ENCODE assay signal across 27 cellular contexts in the genomic region with DNA sequence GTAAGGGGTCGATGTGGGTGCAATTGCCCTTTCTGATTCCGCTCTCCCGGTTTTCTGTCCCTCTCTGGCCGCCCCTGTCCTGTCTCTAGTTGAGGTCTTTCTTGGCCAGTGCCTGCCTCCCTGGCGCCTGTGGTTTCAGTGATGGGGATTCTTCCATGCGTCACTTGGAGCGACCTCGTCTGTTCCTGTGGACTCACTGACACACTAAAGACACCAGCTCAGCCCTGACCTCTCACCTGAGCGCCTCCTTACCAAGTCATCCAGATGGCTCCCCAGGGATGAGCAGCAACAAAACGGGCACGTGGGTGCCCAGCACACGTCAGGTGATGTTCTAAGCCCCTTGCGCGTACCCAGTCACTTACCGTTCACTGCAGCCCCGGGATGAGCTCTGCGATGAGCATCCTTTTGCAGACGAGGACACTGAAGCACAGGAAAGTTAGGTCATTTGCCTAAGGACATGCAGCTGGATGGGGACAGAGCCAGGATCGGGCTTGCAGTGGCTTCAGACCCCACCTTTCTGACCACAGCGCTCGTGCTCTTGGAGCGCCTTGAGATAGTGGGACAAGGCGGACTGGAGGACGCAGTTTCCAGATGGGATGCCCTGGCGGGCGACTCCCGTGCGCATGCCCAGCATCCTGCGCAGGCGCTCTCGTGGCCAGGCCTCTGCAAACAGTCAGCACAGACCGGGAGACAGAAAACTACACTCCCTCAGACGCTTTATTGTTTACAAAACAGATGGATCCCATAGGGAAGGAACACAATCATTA. TPM values are rescaled to one million over a fixed set of nuclear protein-coding genes. Genes with fewer than 3 reads are reported as not detected.
DNase-seq lines count a peak whose midpoint lies in the region; ATAC-seq, FAIRE-seq and TF ChIP-seq lines count a peak whose summit lies in the region.
"Had no signal": no experiment of that assay in that cellular context is flagged by ENCODE, and none has a peak within 500 bp of the region (broad histone marks: within the 10 kb centered on the region; RNA-seq: fewer than 3 reads in every experiment).

No MANE protein-coding gene starts in this region.

- H3K27ac ChIP-seq in WERI-Rb-1, result peak overlapping the region; percentile 71
- no peak overlapping the region for H3K27ac ChIP-seq in HepG2 (ENCODE audit: extremely low read length, insufficient read depth, low read length)
- no peak overlapping the region for H3K27ac ChIP-seq in sigmoid colon
- H3K27ac ChIP-seq: BLaER1, colonic mucosa, transverse colon had no signal

- H3K27me3 Mint-ChIP-seq in CD14-positive monocyte (ENCODE audit: low read depth in 3 of 3), result peaks cover 0 to 1% (median 0%) of the 10 kb centered on the region in 3 donors
- H3K27me3 Mint-ChIP-seq: activated CD4-positive, alpha-beta memory T cell treated with anti-CD3 and anti-CD28 coated beads, Interleukin-2, amount 10 ng/mL, durations not matched to agents 7 days and 5 days; activated naive CD4-positive, alpha-beta T cell treated with anti-CD3 and anti-CD28 coated beads, Interleukin-2, amount 50 U/mL, for 24 hours; natural killer cell treated with Interleukin-12 subunit alpha and Interleukin-12 subunit beta and Interleukin-15 and Interleukin-18, amount 100 ng/mL, for 72 hours had no signal

- H3K36me3 ChIP-seq in WERI-Rb-1 (peaks cover 56% of the 10 kb centered on the region), HepG2 (replicated peaks in 1 of 2; ENCODE audit: control insufficient read depth in 1 of 2, insufficient read depth in 2 of 2, low read length in 2 of 2) (peaks cover 15 to 29% of the 10 kb centered on the region in 2 experiments), sigmoid colon (peaks cover 0 to 55% (median 14%) of the 10 kb centered on the region in 4 donors)

- intact Hi-C loops in CD14-positive monocyte (cut with micrococcal nuclease) (no loop called here), HepG2 (cut with micrococcal nuclease; ENCODE audit: unreplicated experiment) (no loop called here), sigmoid colon (cut with DNase I) (no loop called here)

- no peak for FAIRE-seq in HepG2 (lab: Jason Lieb, UNC)
- FAIRE-seq: GM12892, islet of Langerhans had no signal

- no peak overlapping the region for H3K4me2 ChIP-seq in HepG2 (ENCODE audit: low read depth, low read length)
- H3K4me2 ChIP-seq: BLaER1 had no signal

- H3K27me3 ChIP-seq in WERI-Rb-1 (ENCODE audit: insufficient read depth, low read depth, severe bottlenecking), result no peaks in the 10 kb centered on the region
- H3K27me3 ChIP-seq in HepG2 (ENCODE audit: control insufficient read depth in 1 of 2, insufficient read depth in 2 of 2, low read length in 2 of 2), result no peaks in the 10 kb centered on the region
- no peaks in the 10 kb centered on the region for H3K27me3 ChIP-seq in sigmoid colon
- H3K27me3 ChIP-seq: BLaER1, colonic mucosa, transverse colon had no signal

- no peak for TF ChIP-seq EP300 in HepG2 (IDR thresholded peaks at IDR 0.05; ENCODE audit: low read depth in 2 of 2, low read length in 2 of 2)
- TF ChIP-seq EP300 in HepG2 (CRISPR knock-in tag; IDR thresholded peaks at IDR 0.05; ENCODE audit: borderline replicate concordance), result no peak
- no peak for TF ChIP-seq EP300 in sigmoid colon (IDR thresholded peaks at IDR 0.05)

- H3K4me3 ChIP-seq in WERI-Rb-1 (ENCODE audit: low read depth, low read length) (no peak overlapping the region), HepG2 (replicated peaks in 1 of 3; ENCODE audit: insufficient read depth in 1 of 3, low read depth in 2 of 3, low read length in 3 of 3) (no peak overlapping the region), sigmoid colon (no peak overlapping the region)
- H3K4me3 ChIP-seq: BLaER1, colonic mucosa, mucosa of descending colon, transverse colon had no signal

- no peaks in the 10 kb centered on the region for H4K20me1 ChIP-seq in HepG2 (ENCODE audit: insufficient read depth, low read length)

- H3K36me3 Mint-ChIP-seq in CD14-positive monocyte, result peaks cover 47 to 68% of the 10 kb centered on the region in 2 donors
- H3K36me3 Mint-ChIP-seq: activated naive CD4-positive, alpha-beta T cell treated with anti-CD3 and anti-CD28 coated beads, Interleukin-2, amount 50 U/mL, for 24 hours; natural killer cell treated with Interleukin-12 subunit alpha and Interleukin-12 subunit beta and Interleukin-15 and Interleukin-18, amount 100 ng/mL, for 72 hours had no signal

- WGBS in HepG2 (ENCODE audit: low lambda C conversion rate), result 95% methylated on average over 28 of the region's 33 CpGs
- WGBS in sigmoid colon, 2 donors, result 87 to 93% methylated on average over 33 of the region's 33 CpGs

- in situ Hi-C loops in HepG2 (cut with HindIII; ENCODE audit: extremely low pct_ligation_motif_present, low pct_unique_long_range_greater_than_20kb), result no loop called here

- POLR2A ChIA-PET in HepG2 (lab: Yijun Ruan, JAX), result interaction anchor here (2.0 kb wide), 1 partner anchor 12 kb away, joined by 8 read pairs; a partner anchor contains a TSS

- H3K27ac Mint-ChIP-seq in CD14-positive monocyte, result peak overlapping the region in 1 of 7 donors; percentile 5
- H3K27ac Mint-ChIP-seq: activated CD4-positive, alpha-beta memory T cell treated with anti-CD3 and anti-CD28 coated beads, Interleukin-2, amount 10 ng/mL, durations not matched to agents 7 days and 5 days; activated naive CD4-positive, alpha-beta T cell treated with anti-CD3 and anti-CD28 coated beads, Interleukin-2, amount 50 U/mL, for 24 hours; natural killer cell treated with Interleukin-12 subunit alpha and Interleukin-12 subunit beta and Interleukin-15 and Interleukin-18, amount 100 ng/mL, for 72 hours had no signal

- BruUV-seq in HepG2 (replicated peaks; lab: Mats Ljungman, UMichigan), result no TSS peak

- no peak for TF ChIP-seq CTCF in CD14-positive monocyte (IDR thresholded peaks at IDR 0.05)
- TF ChIP-seq CTCF in WERI-Rb-1 (IDR thresholded peaks at IDR 0.05; ENCODE audit: low read depth, low read length), result no peak
- TF ChIP-seq CTCF in HepG2 (CRISPR knock-in tag; IDR thresholded peaks at IDR 0.05), result no peak
- TF ChIP-seq CTCF in sigmoid colon (IDR thresholded peaks at IDR 0.05), result no peak

- no peak overlapping the region for H3K9ac ChIP-seq in HepG2 (ENCODE audit: insufficient read depth, low read depth, low read length)
- H3K9ac ChIP-seq: BLaER1 had no signal

- peaks cover 0 to 2% (median 0%) of the 10 kb centered on the region in 7 donors for H3K9me3 Mint-ChIP-seq in CD14-positive monocyte
- H3K9me3 Mint-ChIP-seq: activated CD4-positive, alpha-beta memory T cell treated with anti-CD3 and anti-CD28 coated beads, Interleukin-2, amount 10 ng/mL, durations not matched to agents 7 days and 5 days; activated naive CD4-positive, alpha-beta T cell treated with anti-CD3 and anti-CD28 coated beads, Interleukin-2, amount 50 U/mL, for 24 hours; natural killer cell treated with Interleukin-12 subunit alpha and Interleukin-12 subunit beta and Interleukin-15 and Interleukin-18, amount 100 ng/mL, for 72 hours had no signal

- no peaks in the 10 kb centered on the region for H3K79me2 ChIP-seq in HepG2 (ENCODE audit: insufficient read depth, low read length)

- H2AFZ ChIP-seq in HepG2 (ENCODE audit: low read length), result no peak overlapping the region

- H3K4me3 Mint-ChIP-seq in CD14-positive monocyte, result no peak overlapping the region
- H3K4me3 Mint-ChIP-seq: activated CD4-positive, alpha-beta memory T cell treated with anti-CD3 and anti-CD28 coated beads, Interleukin-2, amount 10 ng/mL, durations not matched to agents 7 days and 5 days; activated naive CD4-positive, alpha-beta T cell treated with anti-CD3 and anti-CD28 coated beads, Interleukin-2, amount 50 U/mL, for 24 hours; natural killer cell treated with Interleukin-12 subunit alpha and Interleukin-12 subunit beta and Interleukin-15 and Interleukin-18, amount 100 ng/mL, for 72 hours had no signal

- no peak; the same call in 2 of the 3 replicates for ATAC-seq in HepG2
- ATAC-seq in GM21576 (IDR thresholded peaks at IDR 0.05; ENCODE audit: unreplicated experiment), result no peak
- ATAC-seq: mucosa of descending colon; natural killer cell treated with Interleukin-12 subunit alpha and Interleukin-12 subunit beta and Interleukin-15 and Interleukin-18, amount 100 ng/mL, for 72 hours had no signal

- H3K9me3 ChIP-seq in WERI-Rb-1 (ENCODE audit: severe bottlenecking) (no peaks in the 10 kb centered on the region), HepG2 (ENCODE audit: low read length) (no peaks in the 10 kb centered on the region), sigmoid colon (no peaks in the 10 kb centered on the region)
- H3K9me3 ChIP-seq: BLaER1, colonic mucosa, mucosa of descending colon, transverse colon had no signal

- CTCF ChIA-PET in HepG2 (lab: Yijun Ruan, JAX; ENCODE audit: low intra/inter-chr PET ratio, low total read pairs), result no interaction called here

- TF ChIP-seq POLR2A in HepG2 (IDR thresholded peaks at IDR 0.05; ENCODE audit: insufficient read depth in 1 of 2, low read depth in 2 of 2, low read length in 2 of 2), result no peak
- no peak for TF ChIP-seq POLR2A in sigmoid colon (IDR thresholded peaks at IDR 0.05)
- TF ChIP-seq POLR2A in erythroblast (IDR thresholded peaks at IDR 0.05; ENCODE audit: low read length), result no peak

- H3K4me1 ChIP-seq in HepG2 (ENCODE audit: insufficient read depth, low read length) (peaks cover 14% of the 10 kb centered on the region), sigmoid colon (peaks cover 0 to 21% (median 10%) of the 10 kb centered on the region in 4 donors)

- TF ChIP-seq RAD21 in HepG2 (CRISPR knock-in tag; IDR thresholded peaks at IDR 0.05), result no peak

- DNase-seq in CD14-positive monocyte (ENCODE audit: low spot score) (peak; percentile 20), WERI-Rb-1 (no peak), HepG2 (ENCODE audit: low spot score) (no peak), sigmoid colon (peak; percentile 61), NOMO-1 (lab: John Stamatoyannopoulos, UW; ENCODE audit: unreplicated experiment in 2 of 2) (no peak), EL (no peak), erythroblast (lab: John Stamatoyannopoulos, UW) (no peak)
- DNase-seq: activated CD4-positive, alpha-beta memory T cell treated with anti-CD3 and anti-CD28 coated beads, Interleukin-2, amount 10 ng/mL, durations not matched to agents 7 days and 5 days; activated CD4-positive, alpha-beta T cell treated with anti-CD3 and anti-CD28 coated beads for 1 hour; activated CD8-positive, alpha-beta memory T cell treated with anti-CD3 and anti-CD28 coated beads, Interleukin-2, amount 50 U/mL, for 4 hours; anterior cingulate cortex; colonic mucosa; DMS153; effector CD8-positive, alpha-beta T cell; NCI-H1694 treated with DMSO at 0.1 percent for 48 hours; SHP77; stimulated activated CD4-positive, alpha-beta T cell treated with anti-CD3 and anti-CD28 coated beads, Interleukin-12 subunit alpha, Interleukin-12 subunit beta, amount 100 ng/mL, for 4 hours; stimulated activated CD4-positive, alpha-beta T cell treated with anti-CD3 and anti-CD28 coated beads, Interleukin-4, amount 100 ng/mL, for 1 hour had no signal

- peaks cover 27% of the 10 kb centered on the region for H3K4me1 Mint-ChIP-seq in CD14-positive monocyte

RNA-seq across cellular contexts. Expression of a gene that starts 11.5 kb away (rescaled TPM):
- polyA plus RNA-seq in CD14-positive monocyte (10 to 100 TPM; 11.7 to 12.0 TPM), HepG2 (2011; rRNA removed) (137 and 185 TPM in 2 replicates), sigmoid colon (100 to 1,000 TPM in 2 of 3 donors, 10 to 100 TPM in 1; 92.5 to 415 (median 138) TPM)
- total RNA-seq in HepG2 (2016; rRNA removed; fragmentation: Illumina TruSeq; extraction: Trizol) (116 and 332 TPM in 2 replicates), sigmoid colon (100 to 1,000 TPM; 134 to 277 (median 186) TPM)
- total RNA-seq in HepG2 (2016; cell fraction: cytosol; rRNA removed; fragmentation: Illumina TruSeq; extraction: Trizol; ENCODE audit: low read depth), result 62.3 and 63.4 TPM in 2 replicates
- 116 and 342 TPM in 2 replicates for total RNA-seq in HepG2 (2016; cell fraction: insoluble cytoplasmic fraction; rRNA removed; fragmentation: Illumina TruSeq; extraction: Trizol)
- total RNA-seq in HepG2 (2016; cell fraction: membrane; rRNA removed; fragmentation: Illumina TruSeq; extraction: Trizol), result 57.6 and 60.1 TPM in 2 replicates
- total RNA-seq in HepG2 (2016; cell fraction: nucleus; rRNA removed; fragmentation: Illumina TruSeq; extraction: Trizol), result 311 and 384 TPM in 2 replicates
- 89.4 and 111 TPM in 2 replicates for polyA plus RNA-seq in HepG2 (2011; cell fraction: cytosol; rRNA removed)
- 667 and 704 TPM in 2 replicates for polyA plus RNA-seq in HepG2 (2011; cell fraction: nucleus; rRNA removed)
- polyA plus RNA-seq in HepG2 (2012), result 341 and 458 TPM in 2 replicates
- 36.8 and 37.2 TPM in 2 replicates for polyA plus RNA-seq in HepG2 (2016; cell fraction: cytosol; fragmentation: Illumina TruSeq; extraction: Trizol; ENCODE audit: low read depth)
- 103 and 140 TPM in 2 replicates for polyA plus RNA-seq in HepG2 (2016; cell fraction: insoluble cytoplasmic fraction; fragmentation: Illumina TruSeq; extraction: Trizol; ENCODE audit: low read depth)
- 41.5 and 48.5 TPM in 2 replicates for polyA plus RNA-seq in HepG2 (2016; cell fraction: membrane; fragmentation: Illumina TruSeq; extraction: Trizol; ENCODE audit: low read depth)
- polyA plus RNA-seq in HepG2 (2016; cell fraction: nucleus; fragmentation: Illumina TruSeq; extraction: Trizol; ENCODE audit: insufficient read depth, low read depth), result 669 and 711 TPM in 2 replicates
- 165 and 565 TPM in 2 replicates for polyA minus RNA-seq in HepG2 (2011; rRNA and poly(A)+ RNA removed; ENCODE audit: low replicate concordance)
- 316 and 377 TPM in 2 replicates for polyA minus RNA-seq in HepG2 (2011; cell fraction: cytosol; rRNA and poly(A)+ RNA removed)
- polyA minus RNA-seq in HepG2 (2011; cell fraction: nucleus; rRNA and poly(A)+ RNA removed), result 112 and 148 TPM in 2 replicates

RNA-seq across cellular contexts. Expression of a gene that starts 18.4 kb away (rescaled TPM):
- polyA plus RNA-seq in CD14-positive monocyte (10 to 100 TPM; 10.6 to 14.3 TPM), HepG2 (2011; rRNA removed) (42.1 and 42.6 TPM in 2 replicates), sigmoid colon (100 to 1,000 TPM in 1 of 3 donors, 10 to 100 TPM in 2; 51.1 to 132 (median 60.3) TPM)
- total RNA-seq in HepG2 (2016; rRNA removed; fragmentation: Illumina TruSeq; extraction: Trizol) (24.9 and 34.1 TPM in 2 replicates), sigmoid colon (10 to 100 TPM; 11.1 to 19.1 (median 13.4) TPM)
- 4.7 and 7.2 TPM in 2 replicates for total RNA-seq in HepG2 (2016; cell fraction: cytosol; rRNA removed; fragmentation: Illumina TruSeq; extraction: Trizol; ENCODE audit: low read depth)
- 22.7 and 35.6 TPM in 2 replicates for total RNA-seq in HepG2 (2016; cell fraction: insoluble cytoplasmic fraction; rRNA removed; fragmentation: Illumina TruSeq; extraction: Trizol)
- 18.3 and 22.7 TPM in 2 replicates for total RNA-seq in HepG2 (2016; cell fraction: membrane; rRNA removed; fragmentation: Illumina TruSeq; extraction: Trizol)
- total RNA-seq in HepG2 (2016; cell fraction: nucleus; rRNA removed; fragmentation: Illumina TruSeq; extraction: Trizol), result 34.4 and 36.1 TPM in 2 replicates
- 32.0 and 42.2 TPM in 2 replicates for polyA plus RNA-seq in HepG2 (2011; cell fraction: cytosol; rRNA removed)
- 39.8 and 43.1 TPM in 2 replicates for polyA plus RNA-seq in HepG2 (2011; cell fraction: nucleus; rRNA removed)
- 25.0 and 32.7 TPM in 2 replicates for polyA plus RNA-seq in HepG2 (2012)
- 5.6 TPM in 2 replicates for polyA plus RNA-seq in HepG2 (2016; cell fraction: cytosol; fragmentation: Illumina TruSeq; extraction: Trizol; ENCODE audit: low read depth)
- polyA plus RNA-seq in HepG2 (2016; cell fraction: insoluble cytoplasmic fraction; fragmentation: Illumina TruSeq; extraction: Trizol; ENCODE audit: low read depth), result 23.0 and 24.4 TPM in 2 replicates
- 13.8 and 16.2 TPM in 2 replicates for polyA plus RNA-seq in HepG2 (2016; cell fraction: membrane; fragmentation: Illumina TruSeq; extraction: Trizol; ENCODE audit: low read depth)
- polyA plus RNA-seq in HepG2 (2016; cell fraction: nucleus; fragmentation: Illumina TruSeq; extraction: Trizol; ENCODE audit: insufficient read depth, low read depth), result 44.9 and 45.4 TPM in 2 replicates
- polyA minus RNA-seq in HepG2 (2011; rRNA and poly(A)+ RNA removed; ENCODE audit: low replicate concordance), result 46.8 and 73.3 TPM in 2 replicates
- polyA minus RNA-seq in HepG2 (2011; cell fraction: cytosol; rRNA and poly(A)+ RNA removed), result 34.5 and 40.3 TPM in 2 replicates
- 27.8 and 31.3 TPM in 2 replicates for polyA minus RNA-seq in HepG2 (2011; cell fraction: nucleus; rRNA and poly(A)+ RNA removed)

RNA-seq across cellular contexts. Expression of a gene that starts 32.8 kb away (rescaled TPM):
- polyA plus RNA-seq in CD14-positive monocyte, result not detected
- total RNA-seq in HepG2 (2016; rRNA removed; fragmentation: Illumina TruSeq; extraction: Trizol), result 0.18 and 0.36 TPM in 2 replicates
- 0.30 TPM in 1 of 2 replicates, not detected in the other for total RNA-seq in HepG2 (2016; cell fraction: cytosol; rRNA removed; fragmentation: Illumina TruSeq; extraction: Trizol; ENCODE audit: low read depth)
- 0.10 and 0.58 TPM in 2 replicates for total RNA-seq in HepG2 (2016; cell fraction: insoluble cytoplasmic fraction; rRNA removed; fragmentation: Illumina TruSeq; extraction: Trizol)
- total RNA-seq in HepG2 (2016; cell fraction: membrane; rRNA removed; fragmentation: Illumina TruSeq; extraction: Trizol), result 0.06 and 0.31 TPM in 2 replicates
- 0.56 and 0.90 TPM in 2 replicates for total RNA-seq in HepG2 (2016; cell fraction: nucleus; rRNA removed; fragmentation: Illumina TruSeq; extraction: Trizol)
- polyA plus RNA-seq in HepG2 (2011; rRNA removed), result 0.86 and 2.1 TPM in 2 replicates
- polyA plus RNA-seq in HepG2 (2011; cell fraction: cytosol; rRNA removed), result 0.94 and 1.2 TPM in 2 replicates
- polyA plus RNA-seq in HepG2 (2011; cell fraction: nucleus; rRNA removed), result 1.4 TPM in 2 replicates
- 1.0 and 1.5 TPM in 2 replicates for polyA plus RNA-seq in HepG2 (2012)
- 0.08 TPM in 1 of 2 replicates, not detected in the other for polyA plus RNA-seq in HepG2 (2016; cell fraction: cytosol; fragmentation: Illumina TruSeq; extraction: Trizol; ENCODE audit: low read depth)
- 0.12 and 0.25 TPM in 2 replicates for polyA plus RNA-seq in HepG2 (2016; cell fraction: insoluble cytoplasmic fraction; fragmentation: Illumina TruSeq; extraction: Trizol; ENCODE audit: low read depth)
- 0.09 and 0.17 TPM in 2 replicates for polyA plus RNA-seq in HepG2 (2016; cell fraction: membrane; fragmentation: Illumina TruSeq; extraction: Trizol; ENCODE audit: low read depth)
- polyA plus RNA-seq in HepG2 (2016; cell fraction: nucleus; fragmentation: Illumina TruSeq; extraction: Trizol; ENCODE audit: insufficient read depth, low read depth), result 0.45 and 0.55 TPM in 2 replicates
- 2.2 TPM in 1 of 2 replicates, not detected in the other for polyA minus RNA-seq in HepG2 (2011; rRNA and poly(A)+ RNA removed; ENCODE audit: low replicate concordance)
- 0.59 and 0.70 TPM in 2 replicates for polyA minus RNA-seq in HepG2 (2011; cell fraction: cytosol; rRNA and poly(A)+ RNA removed)
- 1.6 and 2.2 TPM in 2 replicates for polyA minus RNA-seq in HepG2 (2011; cell fraction: nucleus; rRNA and poly(A)+ RNA removed)
- total RNA-seq in sigmoid colon, result 10 to 100 TPM; 14.8 to 31.4 (median 26.2) TPM
- 10 to 100 TPM in 1 of 3 donors, 1 to 10 TPM in 2; 1.4 to 34.6 (median 4.8) TPM for polyA plus RNA-seq in sigmoid colon
- total RNA-seq: activated CD4-positive, alpha-beta memory T cell treated with anti-CD3 and anti-CD28 coated beads, Interleukin-2, amount 10 ng/mL, durations not matched to agents 7 days and 5 days; natural killer cell treated with Interleukin-12 subunit alpha and Interleukin-12 subunit beta and Interleukin-15 and Interleukin-18, amount 100 ng/mL, for 72 hours; T-helper 2 cell treated with Interferon-gamma antibody and Interleukin-4, amounts not matched to agents 100 ng/mL and 5 ng/mL, for 36 hours had no signal

Comparison
In these comparisons a context has a peak if more than half of its experiments do, and no peak if none do; other contexts are left out.
1. DNase-seq: peak in CD14-positive monocyte (single experiment) and sigmoid colon (single experiment); none in WERI-Rb-1 (single experiment), HepG2 (single experiment), NOMO-1 (0 of 2), EL (single experiment) and erythroblast (0 of 2).